In genomic region chr2:12177052-12177994, GRCh38 we compare ENCODE assay signal across 8 cellular contexts.
A peak's percentile ranks its signal among the peaks of the same experiment; 100 is the strongest.
DNase-seq lines count a peak whose midpoint lies in the region; ATAC-seq and TF ChIP-seq lines count a peak whose summit lies in the region.

No MANE protein-coding gene starts in this region.

- peak; percentile 61 for DNase-seq in SIG-M5 treated with dmso at 0.1 percent for 504 hours (lab: John Stamatoyannopoulos, UW; ENCODE audit: unreplicated experiment)
- no peak for DNase-seq in SIG-M5 (lab: John Stamatoyannopoulos, UW)
- peak; percentile 85 for DNase-seq in GM23248
- no peak for DNase-seq in activated B cell treated with CpG ODN at 0.5 μM for 24 hours
- peak; percentile 43 for DNase-seq in left cardiac atrium
- DNase-seq in spleen, result no peak
- DNase-seq in NCI-H2107 (lab: John Stamatoyannopoulos, UW), result no peak

- TF ChIP-seq CTCF in activated B cell treated with CpG ODN at 0.5 μM for 24 hours (IDR thresholded peaks at IDR 0.05), result no peak
- no peak for TF ChIP-seq CTCF in spleen (IDR thresholded peaks at IDR 0.05 in 8 of 11, conservative IDR thresholded peaks at IDR 0.05 in 3 of 11)

- peaks cover 16% of the 10 kb centered on the region for H3K4me1 ChIP-seq in GM23248 (ENCODE audit: insufficient read depth)
- peaks cover 11 to 29% (median 19%) of the 10 kb centered on the region in 6 donors for H3K4me1 ChIP-seq in spleen

- WGBS in GM23248 (ENCODE audit: low coverage in 1 of 2, low lambda C conversion rate in 2 of 2, missing lambda C conversion rate in 2 of 2), 2 experiments, result 9 to 14% methylated on average over 9 of the region's 9 CpGs
- 6 to 26% (median 14%) methylated on average over 9 of the region's 9 CpGs for WGBS in spleen, 5 donors

- CTCF ChIA-PET in activated B cell treated with CpG ODN at 0.5 μM for 24 hours (lab: Charles Lee), result interaction anchor here (1.1 to 1.6 kb wide), 2 partner anchors 9 to 311 kb away, joined by 3 to 4 read pairs; no protein-coding TSS in a partner anchor

- no peaks in the 10 kb centered on the region for H3K79me2 ChIP-seq in GM23248 (ENCODE audit: insufficient read depth)

- H3K27me3 Mint-ChIP-seq in activated B cell treated with CpG ODN at 0.5 μM for 24 hours, result no peaks in the 10 kb centered on the region

- peak; percentile 66 for ATAC-seq in activated B cell treated with CpG ODN at 0.5 μM for 24 hours (ENCODE audit: low read depth)
- ATAC-seq in left cardiac atrium, result peak; percentile 76 to 91

- peak overlapping the region; percentile 60 for H3K27ac Mint-ChIP-seq in activated B cell treated with CpG ODN at 0.5 μM for 24 hours

- peaks cover 39% of the 10 kb centered on the region for H3K4me1 Mint-ChIP-seq in activated B cell treated with CpG ODN at 0.5 μM for 24 hours

- H3K9me3 Mint-ChIP-seq in activated B cell treated with CpG ODN at 0.5 μM for 24 hours, result no peaks in the 10 kb centered on the region

- H3K4me3 ChIP-seq in GM23248 (no peak overlapping the region), spleen (peak overlapping the region in 1 of 8 donors; percentile 24)

- no peaks in the 10 kb centered on the region for H3K36me3 Mint-ChIP-seq in activated B cell treated with CpG ODN at 0.5 μM for 24 hours (ENCODE audit: low read depth)

- peak overlapping the region; percentile 33 for H3K4me3 Mint-ChIP-seq in activated B cell treated with CpG ODN at 0.5 μM for 24 hours

- H3K9me3 ChIP-seq in GM23248 (ENCODE audit: low read depth) (no peaks in the 10 kb centered on the region), KOPT-K1 (ENCODE audit: insufficient read depth, low read length, poor library complexity, severe bottlenecking) (no peaks in the 10 kb centered on the region), spleen (no peaks in the 10 kb centered on the region)

- H3K27me3 ChIP-seq in GM23248 (replicated peaks; ENCODE audit: insufficient read depth) (no peaks in the 10 kb centered on the region), spleen (replicated peaks in 1 of 7) (no peaks in the 10 kb centered on the region)

- H3K9ac ChIP-seq in GM23248, result no peak overlapping the region

- POLR2A ChIA-PET in activated B cell treated with CpG ODN at 0.5 μM for 24 hours (lab: Charles Lee), result interaction anchor here (0.7 kb wide), 1 partner anchor 171 kb away, joined by 3 read pairs; no protein-coding TSS in a partner anchor

- no peak overlapping the region for H3K27ac ChIP-seq in GM23248
- peak overlapping the region; percentile 62 for H3K27ac ChIP-seq in KOPT-K1 (ENCODE audit: low read depth, low read length, poor library complexity, severe bottlenecking)
- H3K27ac ChIP-seq in spleen, result peak overlapping the region in 7 of 8 donors; percentile 7 to 68 (median 42)

- no peaks in the 10 kb centered on the region for H3K9me2 ChIP-seq in GM23248 (ENCODE audit: insufficient read depth)

- no peaks in the 10 kb centered on the region for H4K20me1 ChIP-seq in GM23248 (ENCODE audit: insufficient read depth)

- in situ Hi-C loops in GM23248 (cut with MboI), result no loop called here

- intact Hi-C loops in activated B cell treated with CpG ODN at 0.5 μM for 24 hours (cut with micrococcal nuclease), result loop anchor here (2.0 to 10.0 kb wide), 2 partner anchors 539 to 757 kb away; partner anchors contain the start of gene TRIB2
- intact Hi-C loops in left cardiac atrium (cut with DNase I), result loop anchor here in 1 of 2 donors (10.0 kb wide), 1 partner anchor 313 kb away; no protein-coding TSS in a partner anchor
- intact Hi-C loops in spleen (cut with DNase I; ENCODE audit: low total_unique reads), result no loop called here

- no peak overlapping the region for H2AFZ ChIP-seq in GM23248

- TF ChIP-seq POLR2A in spleen (IDR thresholded peaks at IDR 0.05), result no peak

- no peaks in the 10 kb centered on the region for H3K36me3 ChIP-seq in GM23248 (ENCODE audit: low read depth)
- no peaks in the 10 kb centered on the region for H3K36me3 ChIP-seq in KOPT-K1 (ENCODE audit: insufficient read depth, low read length)
- H3K36me3 ChIP-seq in spleen, result no peaks in the 10 kb centered on the region

- peak overlapping the region; percentile 63 for H3K4me2 ChIP-seq in GM23248 (ENCODE audit: unreplicated experiment)

- 0 out of 2 replicates have a peak, but pooled peaks cover 14% of the 10 kb centered on the region for H3F3A ChIP-seq in GM23248 (ENCODE audit: insufficient read depth)

Comparison
In these comparisons a context has a peak if more than half of its experiments do, and no peak if none do; other contexts are left out.
1. DNase-seq: peak in SIG-M5 treated with dmso at 0.1 percent for 504 hours (single experiment), GM23248 (single experiment) and left cardiac atrium (single experiment); none in SIG-M5 (single experiment), activated B cell treated with CpG ODN at 0.5 μM for 24 hours (single experiment), spleen (single experiment) and NCI-H2107 (single experiment).